Comparison of ENCODE assay signal across 8 cellular contexts in the genomic region with DNA sequence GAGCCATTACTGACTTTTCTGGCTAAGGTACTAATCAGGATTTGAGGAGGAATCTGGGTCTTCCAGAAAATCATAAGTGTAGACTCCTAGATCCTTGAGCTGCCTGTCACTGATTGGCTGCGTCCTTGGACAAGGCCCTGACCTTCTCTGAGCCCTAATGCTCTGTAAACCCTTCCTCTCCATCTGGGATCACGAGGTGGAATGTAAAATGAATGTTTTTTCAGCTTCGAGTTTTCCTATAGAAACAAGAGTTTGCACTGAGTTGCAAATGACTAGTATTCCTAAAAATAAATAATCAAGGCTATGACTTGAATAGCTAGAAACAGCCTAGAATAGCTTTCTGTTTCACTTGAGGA. TPM values are rescaled to one million over a fixed set of nuclear protein-coding genes. Genes with fewer than 3 reads are reported as not detected.
DNase-seq lines count a peak whose midpoint lies in the region; ATAC-seq and TF ChIP-seq lines count a peak whose summit lies in the region.

No MANE protein-coding gene starts in this region.

- H3K36me3 ChIP-seq in skeletal muscle satellite cell (ENCODE audit: insufficient read depth, low read length): no peaks in the 10 kb centered on the region

- no peaks in the 10 kb centered on the region for H3K9me3 ChIP-seq in skeletal muscle satellite cell (replicated peaks; ENCODE audit: low read length)

- peak overlapping the region; percentile 91 for H3K4me3 Mint-ChIP-seq in HFFc6

- no peaks in the 10 kb centered on the region for H3K9me3 Mint-ChIP-seq in HFFc6

- H3K27me3 Mint-ChIP-seq in HFFc6 (ENCODE audit: insufficient read depth): no peaks in the 10 kb centered on the region

- peak overlapping the region; percentile 84; the same call in 1 of the 2 replicates for H3K27ac Mint-ChIP-seq in HFFc6

- H3K4me3 ChIP-seq in skeletal muscle satellite cell (ENCODE audit: low read length): peak overlapping the region; percentile 85

- H3K9ac ChIP-seq in skeletal muscle satellite cell (ENCODE audit: low read depth, low read length): peak overlapping the region; percentile 64

- H3K27ac ChIP-seq in VCaP: peak overlapping the region; percentile 78

- peaks cover 60% of the 10 kb centered on the region for H3K4me1 ChIP-seq in skeletal muscle satellite cell (ENCODE audit: control insufficient read depth, insufficient read depth, low read length)

- DNase-seq in HFFc6 (no peak), fibroblast of peridontal ligament (ENCODE audit: extremely low read depth) (peak; percentile 42), NCI-H69 (lab: John Stamatoyannopoulos, UW) (no peak), GM10266 (ENCODE audit: extremely low spot score) (no peak), NOMO-1 treated with dmso at 0.1 percent for 144 hours (lab: John Stamatoyannopoulos, UW; ENCODE audit: unreplicated experiment) (no peak)

- no peaks in the 10 kb centered on the region for H3K36me3 Mint-ChIP-seq in HFFc6 (ENCODE audit: low read depth)

- TF ChIP-seq CTCF in HFFc6 (IDR thresholded peaks at IDR 0.05) (no peak), VCaP (conservative IDR thresholded peaks at IDR 0.05) (no peak), GM10266 (IDR thresholded peaks at IDR 0.05; ENCODE audit: control insufficient read depth, insufficient read depth, low read depth, missing control alignments) (no peak)

- ATAC-seq in HG03135 (IDR thresholded peaks at IDR 0.05; ENCODE audit: unreplicated experiment): no peak

- H3K4me2 ChIP-seq in skeletal muscle satellite cell (ENCODE audit: low read length): peak overlapping the region; percentile 89

- H3K4me1 Mint-ChIP-seq in HFFc6 (ENCODE audit: low read depth): peaks cover 66% of the 10 kb centered on the region

- no peaks in the 10 kb centered on the region for H3K27me3 ChIP-seq in skeletal muscle satellite cell (ENCODE audit: control insufficient read depth, insufficient read depth, low read length)

RNA-seq across cellular contexts. Expression of gene DIXDC1, which starts 1.1 kb away (rescaled TPM):
- 10 to 100 TPM in 1 of 6 experiments, 1 to 10 TPM in 5; 8.4 to 11.2 (median 9.7) TPM for total RNA-seq in HFFc6 (2021; fragmentation: NEBNext Ultra II Directional; extraction: Animal tissue kit (Norgen Biotek cat#: 25700))
- 11.2 and 14.9 TPM in 2 replicates for total RNA-seq in skeletal muscle satellite cell (2012; rRNA removed)

RNA-seq across cellular contexts. Expression of gene C11orf52, which starts 17.3 kb away (rescaled TPM):
- total RNA-seq in HFFc6 (2021; fragmentation: NEBNext Ultra II Directional; extraction: Animal tissue kit (Norgen Biotek cat#: 25700)): under 1 TPM; 0.35 to 0.96 (median 0.64) TPM
- not detected in 2 replicates for total RNA-seq in skeletal muscle satellite cell (2012; rRNA removed)

RNA-seq across cellular contexts. Expression of gene HSPB2, which starts 23.5 kb away (rescaled TPM):
- total RNA-seq in HFFc6 (2021; fragmentation: NEBNext Ultra II Directional; extraction: Animal tissue kit (Norgen Biotek cat#: 25700)): 1 to 10 TPM; 1.7 to 7.8 (median 5.4) TPM
- under 0.01 and 1.5 TPM in 2 replicates for total RNA-seq in skeletal muscle satellite cell (2012; rRNA removed)

RNA-seq across cellular contexts. Expression of gene CRYAB, which starts 24.5 kb away (rescaled TPM):
- 100 to 1,000 TPM in 4 of 6 experiments, 10 to 100 TPM in 2; 49.6 to 125 (median 103) TPM for total RNA-seq in HFFc6 (2021; fragmentation: NEBNext Ultra II Directional; extraction: Animal tissue kit (Norgen Biotek cat#: 25700))
- total RNA-seq in skeletal muscle satellite cell (2012; rRNA removed): 23.1 and 30.1 TPM in 2 replicates

RNA-seq across cellular contexts. Expression of gene CFAP68, which starts 56.7 kb away (rescaled TPM):
- total RNA-seq in HFFc6 (2021; fragmentation: NEBNext Ultra II Directional; extraction: Animal tissue kit (Norgen Biotek cat#: 25700)): 10 to 100 TPM; 10.3 to 15.6 (median 12.5) TPM
- total RNA-seq in skeletal muscle satellite cell (2012; rRNA removed): 8.4 and 14.6 TPM in 2 replicates
